Comparison of ENCODE assay signal across 15 cellular contexts in the genomic region with DNA sequence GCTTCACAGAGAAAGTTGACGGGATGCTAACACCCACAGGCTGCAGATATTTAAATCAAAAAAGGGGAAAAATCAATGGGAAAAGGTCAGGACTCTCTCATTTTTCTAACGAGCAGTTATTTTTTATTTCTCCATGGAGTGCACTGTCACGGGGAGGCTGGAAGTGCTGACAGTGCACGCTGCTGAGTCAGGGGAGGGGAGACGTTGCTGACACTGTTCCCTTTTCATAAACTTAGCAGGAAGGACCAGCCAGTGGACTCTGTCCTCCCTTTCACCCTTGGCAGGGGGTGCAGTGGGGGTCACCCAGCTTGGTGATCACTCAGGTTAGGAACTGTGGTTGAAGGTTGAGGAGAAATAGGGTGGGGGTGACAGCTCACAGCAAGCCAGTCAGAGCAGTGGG.
A peak's percentile ranks its signal among the peaks of the same experiment; 100 is the strongest.
DNase-seq lines count a peak whose midpoint lies in the region; FAIRE-seq and TF ChIP-seq lines count a peak whose summit lies in the region.
"Had no signal": no experiment of that assay in that cellular context is flagged by ENCODE, and none has a peak within 500 bp of the region (broad histone marks: within the 10 kb centered on the region; RNA-seq: fewer than 3 reads in every experiment).

No MANE protein-coding gene starts in this region.

- H3K9me3 ChIP-seq in adrenal gland (replicated peaks in 1 of 3), result no peaks in the 10 kb centered on the region
- H3K9me3 ChIP-seq in skeletal muscle tissue (ENCODE audit: control insufficient read depth in 3 of 3, low read length in 3 of 3), result no peaks in the 10 kb centered on the region

- TF ChIP-seq POLR2A in adrenal gland (IDR thresholded peaks at IDR 0.05), result no peak
- TF ChIP-seq POLR2A in GM12892 (IDR thresholded peaks at IDR 0.05; ENCODE audit: low read depth, low read length), result no peak

- peak overlapping the region in 1 of 5 donors; percentile 17 for H3K27ac ChIP-seq in adrenal gland
- peak overlapping the region; percentile 7 for H3K27ac ChIP-seq in skeletal muscle tissue (ENCODE audit: low read depth, low read length)
- H3K27ac ChIP-seq: KMS-11 had no signal

- intact Hi-C loops in adrenal gland (cut with DNase I), result no loop called here

- H3K9me3 Mint-ChIP-seq in T-helper 1 cell treated with Interleukin-12 subunit alpha and Interleukin-12 subunit beta and Interleukin-4 antibody, amounts not matched to agents 30 μg/mL and 1 μg/mL, for 36 hours, result no peaks in the 10 kb centered on the region
- no peaks in the 10 kb centered on the region for H3K9me3 Mint-ChIP-seq in nephron progenitor cell
- H3K9me3 Mint-ChIP-seq: activated naive CD4-positive, alpha-beta T cell treated with anti-CD3 and anti-CD28 coated beads, Interleukin-2, amount 50 U/mL, for 72 hours; CD4-positive, alpha-beta memory T cell had no signal

- TF ChIP-seq CTCF in adrenal gland (IDR thresholded peaks at IDR 0.05), result no peak
- no peak for TF ChIP-seq CTCF in nephron progenitor cell (IDR thresholded peaks at IDR 0.05)

- H3K27me3 ChIP-seq in adrenal gland (no peaks in the 10 kb centered on the region), skeletal muscle tissue (ENCODE audit: control insufficient read depth in 3 of 3, insufficient read depth in 3 of 3, low read length in 3 of 3) (no peaks in the 10 kb centered on the region)

- peaks cover 42% of the 10 kb centered on the region for H3K36me3 Mint-ChIP-seq in T-helper 1 cell treated with Interleukin-12 subunit alpha and Interleukin-12 subunit beta and Interleukin-4 antibody, amounts not matched to agents 30 μg/mL and 1 μg/mL, for 36 hours (ENCODE audit: low read depth)
- no peaks in the 10 kb centered on the region for H3K36me3 Mint-ChIP-seq in nephron progenitor cell (ENCODE audit: low read depth)

- no peaks in the 10 kb centered on the region for H3K4me1 ChIP-seq in adrenal gland (replicated peaks in 1 of 2)
- H3K4me1 ChIP-seq in skeletal muscle tissue (ENCODE audit: control insufficient read depth in 3 of 3, insufficient read depth in 3 of 3, low read length in 3 of 3), result no peaks in the 10 kb centered on the region

- H3K27me3 Mint-ChIP-seq in T-helper 1 cell treated with Interleukin-12 subunit alpha and Interleukin-12 subunit beta and Interleukin-4 antibody, amounts not matched to agents 30 μg/mL and 1 μg/mL, for 36 hours (ENCODE audit: low read depth), result no peaks in the 10 kb centered on the region
- H3K27me3 Mint-ChIP-seq in nephron progenitor cell (ENCODE audit: low read depth, poor library complexity), result peaks cover 7% of the 10 kb centered on the region
- H3K27me3 Mint-ChIP-seq: CD4-positive, alpha-beta memory T cell had no signal

- FAIRE-seq in GM12892 (lab: Jason Lieb, UNC), result no peak
- FAIRE-seq: GM12878 had no signal

- 34 to 62% (median 45%) methylated on average over 5 of the region's 5 CpGs for WGBS in adrenal gland, 4 donors

- H3K9ac ChIP-seq in skeletal muscle tissue (ENCODE audit: low read depth in 1 of 3, low read length in 3 of 3), result no peak overlapping the region
- H3K9ac ChIP-seq: KMS-11 had no signal

- peaks cover 53% of the 10 kb centered on the region for H3K4me1 Mint-ChIP-seq in T-helper 1 cell treated with Interleukin-12 subunit alpha and Interleukin-12 subunit beta and Interleukin-4 antibody, amounts not matched to agents 30 μg/mL and 1 μg/mL, for 36 hours (ENCODE audit: low read depth)
- H3K4me1 Mint-ChIP-seq in nephron progenitor cell, result no peaks in the 10 kb centered on the region
- H3K4me1 Mint-ChIP-seq: CD4-positive, alpha-beta memory T cell had no signal

- peak overlapping the region; percentile 25 for H3K4me3 Mint-ChIP-seq in T-helper 1 cell treated with Interleukin-12 subunit alpha and Interleukin-12 subunit beta and Interleukin-4 antibody, amounts not matched to agents 30 μg/mL and 1 μg/mL, for 36 hours
- H3K4me3 Mint-ChIP-seq in nephron progenitor cell, result no peak overlapping the region
- H3K4me3 Mint-ChIP-seq: CD4-positive, alpha-beta memory T cell had no signal

- DNase-seq in T-helper 1 cell (no peak), adrenal gland (peak; percentile 23 to 54 (median 29)), left kidney (ENCODE audit: low read depth, low spot score) (peak; percentile 27), GM12892 (ENCODE audit: insufficient read length) (no peak), nephron progenitor cell (no peak), cerebellar nuclear complex (lab: John Stamatoyannopoulos, UW) (no peak)
- DNase-seq: 8988T; CD4-positive, alpha-beta memory T cell; NCI-H146; NCI-H510A treated with DMSO at 0.1 percent for 48 hours had no signal

- H3K27ac Mint-ChIP-seq in T-helper 1 cell treated with Interleukin-12 subunit alpha and Interleukin-12 subunit beta and Interleukin-4 antibody, amounts not matched to agents 30 μg/mL and 1 μg/mL, for 36 hours, result peak overlapping the region; percentile 52
- no peak overlapping the region for H3K27ac Mint-ChIP-seq in nephron progenitor cell
- H3K27ac Mint-ChIP-seq: activated naive CD4-positive, alpha-beta T cell treated with anti-CD3 and anti-CD28 coated beads, Interleukin-2, amount 50 U/mL, for 72 hours; CD4-positive, alpha-beta memory T cell had no signal

- no peak overlapping the region for H3K4me3 ChIP-seq in adrenal gland
- H3K4me3 ChIP-seq in skeletal muscle tissue (ENCODE audit: low read length in 3 of 3), result no peak overlapping the region
- H3K4me3 ChIP-seq: GM12878 had no signal

- H3K36me3 ChIP-seq in adrenal gland (replicated peaks in 1 of 2) (no peaks in the 10 kb centered on the region), skeletal muscle tissue (ENCODE audit: control insufficient read depth in 3 of 3, insufficient read depth in 3 of 3, low read length in 3 of 3) (no peaks in the 10 kb centered on the region)

Comparison
In these comparisons a context has a peak if more than half of its experiments do, and no peak if none do; other contexts are left out.
1. DNase-seq: peak in adrenal gland (7 of 7) and left kidney (single experiment); none in T-helper 1 cell (0 of 5), GM12892 (single experiment), nephron progenitor cell (single experiment) and cerebellar nuclear complex (0 of 2).